ENCODE assay signal across 18 cellular contexts in genomic region chr18:62876828-62877227, GRCh38.
DNase-seq lines count a peak whose midpoint lies in the region; ATAC-seq and TF ChIP-seq lines count a peak whose summit lies in the region.
"Had no signal": no experiment of that assay in that cellular context is flagged by ENCODE, and none has a peak within 500 bp of the region (broad histone marks: within the 10 kb centered on the region; RNA-seq: fewer than 3 reads in every experiment).

No MANE protein-coding gene starts in this region.

- no peaks in the 10 kb centered on the region for H3K27me3 Mint-ChIP-seq in MCF 10A (ENCODE audit: insufficient read depth, unreplicated experiment)
- no peaks in the 10 kb centered on the region for H3K27me3 Mint-ChIP-seq in brain
- H3K27me3 Mint-ChIP-seq: activated naive CD8-positive, alpha-beta T cell treated with anti-CD3 and anti-CD28 coated beads, Interleukin-2, amount 50 U/mL, for 24 hours; CD4-positive, alpha-beta memory T cell had no signal

- H3K36me3 ChIP-seq in mammary epithelial cell (ENCODE audit: insufficient read depth, low read length) (no peaks in the 10 kb centered on the region), mesodermal cell (ENCODE audit: control insufficient read depth, insufficient read depth, low read length) (no peaks in the 10 kb centered on the region)
- H3K36me3 ChIP-seq: tibial nerve had no signal

- H3K9me3 Mint-ChIP-seq in MCF 10A (ENCODE audit: unreplicated experiment) (no peaks in the 10 kb centered on the region), brain (peaks cover 0 to 2% (median 0%) of the 10 kb centered on the region in 5 experiments)
- H3K9me3 Mint-ChIP-seq: CD4-positive, alpha-beta memory T cell had no signal

- peak overlapping the region; percentile 18 for H3K4me2 ChIP-seq in mammary epithelial cell (ENCODE audit: insufficient read depth, low read depth, low read length)

- H3K4me3 ChIP-seq in mammary epithelial cell (replicated peaks in 1 of 3; ENCODE audit: insufficient read depth in 1 of 3, low read depth in 2 of 3, low read length in 3 of 3) = no peak overlapping the region
- no peak overlapping the region for H3K4me3 ChIP-seq in mesodermal cell (ENCODE audit: extremely low read depth, insufficient read depth, low read length, poor library complexity, severe bottlenecking)
- H3K4me3 ChIP-seq: tibial nerve had no signal

- peaks cover 7% of the 10 kb centered on the region for H3K79me2 ChIP-seq in mammary epithelial cell (ENCODE audit: insufficient read depth, low read length)

- no peaks in the 10 kb centered on the region for H3K27me3 ChIP-seq in mammary epithelial cell (ENCODE audit: insufficient read depth, low read length)
- H3K27me3 ChIP-seq: tibial nerve had no signal

- H3K4me1 ChIP-seq in mammary epithelial cell (ENCODE audit: insufficient read depth, low read length) = peaks cover 24% of the 10 kb centered on the region
- peaks cover 40% of the 10 kb centered on the region for H3K4me1 ChIP-seq in mesodermal cell (ENCODE audit: control insufficient read depth, insufficient read depth, low read length, poor library complexity, severe bottlenecking)

- POLR2A ChIA-PET in MCF 10A (lab: Yijun Ruan, JAX) = interaction anchor here (1.3 to 1.8 kb wide), 3 partner anchors 17 to 157 kb away, joined by 4 to 5 read pairs (median 4); no protein-coding TSS in a partner anchor

- no peaks in the 10 kb centered on the region for H3K9me3 ChIP-seq in mammary epithelial cell (replicated peaks; ENCODE audit: insufficient read depth, low read length)
- no peaks in the 10 kb centered on the region for H3K9me3 ChIP-seq in mesodermal cell (ENCODE audit: control insufficient read depth, low read length)
- H3K9me3 ChIP-seq: tibial nerve had no signal

- CTCF ChIA-PET in mammary epithelial cell (lab: Charles Lee; ENCODE audit: low non-redundant PET) (no interaction called here), MCF 10A (lab: Yijun Ruan, JAX) (interaction anchor here (1.0 to 1.2 kb wide), 2 partner anchors 25 to 106 kb away, joined by 3 read pairs; no protein-coding TSS in a partner anchor)

- DNase-seq in mammary epithelial cell = no peak
- DNase-seq in MCF 10A (ENCODE audit: unreplicated experiment) = no peak
- no peak for DNase-seq in GM13976 (ENCODE audit: low spot score)
- no peak for DNase-seq in Kasumi-1 (lab: John Stamatoyannopoulos, UW)
- DNase-seq: activated naive CD8-positive, alpha-beta T cell treated with anti-CD3 and anti-CD28 coated beads, Interleukin-2, amount 50 U/mL, for 24 hours; CD4-positive, alpha-beta memory T cell; DND-41; effector CD8-positive, alpha-beta T cell; NCI-H1436 treated with DMSO at 0.1 percent for 48 hours; posterior cingulate gyrus; T-helper 1 cell had no signal

- H3K9ac ChIP-seq in mammary epithelial cell (ENCODE audit: insufficient read depth, low read length) = no peak overlapping the region

- intact Hi-C loops in mammary epithelial cell (cut with micrococcal nuclease) = no loop called here
- intact Hi-C loops in MCF 10A (cut with micrococcal nuclease) = no loop called here

- dilution Hi-C loops in mammary epithelial cell (cut with HindIII; ENCODE audit: low sequenced_read_pairs) = no loop called here

- H3K4me3 Mint-ChIP-seq in MCF 10A (ENCODE audit: unreplicated experiment) (no peak overlapping the region), brain (peak overlapping the region in 4 of 5 experiments; percentile 3 to 50 (median 28))
- H3K4me3 Mint-ChIP-seq: activated naive CD8-positive, alpha-beta T cell treated with anti-CD3 and anti-CD28 coated beads, Interleukin-2, amount 50 U/mL, for 24 hours; CD4-positive, alpha-beta memory T cell had no signal

- H2AFZ ChIP-seq in mammary epithelial cell (ENCODE audit: low read depth, low read length) = no peak overlapping the region

- H3K27ac ChIP-seq in mammary epithelial cell (ENCODE audit: insufficient read depth, low read depth, low read length) (no peak overlapping the region), mesodermal cell (ENCODE audit: low read depth, low read length, severe bottlenecking) (peak overlapping the region; percentile 92)
- H3K27ac ChIP-seq: RWPE1 had no signal

- H3K27ac Mint-ChIP-seq in MCF 10A (ENCODE audit: low read depth, unreplicated experiment) (no peak overlapping the region), brain (peak overlapping the region in 3 of 5 experiments; percentile 5 to 18 (median 6))
- H3K27ac Mint-ChIP-seq: activated naive CD8-positive, alpha-beta T cell treated with anti-CD3 and anti-CD28 coated beads, Interleukin-2, amount 50 U/mL, for 24 hours; CD4-positive, alpha-beta memory T cell had no signal

- BruUV-seq in mammary epithelial cell (replicated peaks; lab: Mats Ljungman, UMichigan) = no TSS peak
- no TSS peak for BruUV-seq in MCF 10A (replicated peaks; lab: Mats Ljungman, UMichigan)

- ATAC-seq in GM18520 (IDR thresholded peaks at IDR 0.05; ENCODE audit: unreplicated experiment) = no peak
- ATAC-seq in HG03439 (IDR thresholded peaks at IDR 0.05; ENCODE audit: unreplicated experiment) = no peak
- ATAC-seq: activated naive CD8-positive, alpha-beta T cell treated with anti-CD3 and anti-CD28 coated beads, Interleukin-2, amount 50 U/mL, for 24 hours; left lobe of liver had no signal

- peaks cover 29% of the 10 kb centered on the region for H3K4me1 Mint-ChIP-seq in MCF 10A (ENCODE audit: insufficient read depth, unreplicated experiment)
- peaks cover 52% of the 10 kb centered on the region for H3K4me1 Mint-ChIP-seq in brain

- in situ Hi-C loops in mammary epithelial cell (cut with MboI; ENCODE audit: low sequenced_read_pairs in 2 of 2) (no loop called here), GM13976 (cut with MboI; ENCODE audit: low sequenced_read_pairs, unreplicated experiment) (no loop called here)

- no peaks in the 10 kb centered on the region for H4K20me1 ChIP-seq in mammary epithelial cell (ENCODE audit: insufficient read depth, low read length)

- WGBS in mammary epithelial cell (ENCODE audit: low coverage, missing lambda C conversion rate) = 94% methylated on average over 3 of the region's 3 CpGs
- 86% methylated on average over 1 of the region's 3 CpGs; no CpG with 5 or more reads in 1 of the 2 experiments for whole genome bisulfite sequencing in mesodermal cell (ENCODE audit: insufficient coverage in 2 of 2), 2 experiments

- H3K36me3 Mint-ChIP-seq in MCF 10A (ENCODE audit: insufficient read depth, unreplicated experiment) (no peaks in the 10 kb centered on the region), brain (peaks cover 24% of the 10 kb centered on the region)

- TF ChIP-seq CTCF in mammary epithelial cell (conservative IDR thresholded peaks at IDR 0.05 in 1 of 2, IDR thresholded peaks at IDR 0.05 in 1 of 2; ENCODE audit: extremely low read depth in 1 of 2, insufficient read depth in 1 of 2, low read depth in 1 of 2, low read length in 2 of 2) (no peak), MCF 10A (IDR thresholded peaks at IDR 0.05; ENCODE audit: unreplicated experiment) (no peak), brain (conservative IDR thresholded peaks at IDR 0.05) (no peak), GM13976 (IDR thresholded peaks at IDR 0.05; ENCODE audit: borderline replicate concordance, control extremely low read depth, extremely low read depth, insufficient read depth, missing control alignments) (no peak)
